26 cellular contexts compared by ENCODE assay signal in genomic region chr11:45385844-45386243, GRCh38.
DNase-seq lines count a peak whose midpoint lies in the region; ATAC-seq and TF ChIP-seq lines count a peak whose summit lies in the region.
"Had no signal": no experiment of that assay in that cellular context is flagged by ENCODE, and none has a peak within 500 bp of the region (broad histone marks: within the 10 kb centered on the region; RNA-seq: fewer than 3 reads in every experiment).

No MANE protein-coding gene starts in this region.

- no peak for DNase-seq in activated T-cell treated with anti-CD3 and anti-CD28 coated beads, Interleukin-2, amount 50 U/mL, for 72 hours
- DNase-seq in activated T-cell treated with anti-CD3 and anti-CD28 coated beads, Interleukin-2, amount 50 U/mL, for 24 hours, result no peak
- peak; percentile 33 for DNase-seq in coronary artery (ENCODE audit: low spot score)
- no peak for DNase-seq in gastrocnemius medialis
- no peak for DNase-seq in activated gamma-delta T cell (lab: John Stamatoyannopoulos, UW)
- DNase-seq: effector CD8-positive, alpha-beta T cell; erythroblast; left ventricle myocardium superior; naive B cell; NCI-H1092; NCI-H187 treated with DMSO at 0.1 percent for 48 hours; NCI-H2171 treated with DMSO at 0.1 percent for 48 hours; NCI-H524; NK-92 treated with Interleukin-12 subunit alpha and Interleukin-12 subunit beta, amount 100 ng/mL, for 24 hours; PC-3; small intestine; stimulated activated CD4-positive, alpha-beta T cell treated with anti-CD3 and anti-CD28 coated beads, Interleukin-1b, Interleukin-23, amount 100 ng/mL, for 48 hours; T-helper 9 cell; trophoblast cell had no signal

- no peaks in the 10 kb centered on the region for H3K9me3 ChIP-seq in KOPT-K1 (ENCODE audit: insufficient read depth, low read length, poor library complexity, severe bottlenecking)
- H3K9me3 ChIP-seq in thymus (ENCODE audit: control insufficient read depth), result no peaks in the 10 kb centered on the region
- no peaks in the 10 kb centered on the region for H3K9me3 ChIP-seq in gastrocnemius medialis
- H3K9me3 ChIP-seq: breast epithelium had no signal

- in situ Hi-C loops in gastrocnemius medialis (cut with MboI; ENCODE audit: low sequenced_read_pairs in 4 of 4), result no loop called here

- peaks cover 28% of the 10 kb centered on the region for H3K27me3 Mint-ChIP-seq in activated T-cell treated with anti-CD3 and anti-CD28 coated beads, Interleukin-2, amount 50 U/mL, for 72 hours (ENCODE audit: low read depth)
- peaks cover 5% of the 10 kb centered on the region for H3K27me3 Mint-ChIP-seq in activated T-cell treated with anti-CD3 and anti-CD28 coated beads, Interleukin-2, amount 50 U/mL, for 24 hours

- intact Hi-C loops in gastrocnemius medialis (cut with DNase I; ENCODE audit: low total_unique reads), result no loop called here

- H3K36me3 Mint-ChIP-seq in activated T-cell treated with anti-CD3 and anti-CD28 coated beads, Interleukin-2, amount 50 U/mL, for 72 hours (ENCODE audit: insufficient read depth in 2 of 2), result no peaks in the 10 kb centered on the region
- H3K36me3 Mint-ChIP-seq in activated T-cell treated with anti-CD3 and anti-CD28 coated beads, Interleukin-2, amount 50 U/mL, for 24 hours (ENCODE audit: low read depth), result no peaks in the 10 kb centered on the region
- H3K36me3 Mint-ChIP-seq: activated naive CD4-positive, alpha-beta T cell treated with anti-CD3 and anti-CD28 coated beads, Interleukin-2, amount 50 U/mL, for 24 hours; naive B cell had no signal

- H3K9me3 Mint-ChIP-seq in activated T-cell treated with anti-CD3 and anti-CD28 coated beads, Interleukin-2, amount 50 U/mL, for 72 hours, result no peaks in the 10 kb centered on the region
- H3K9me3 Mint-ChIP-seq in activated T-cell treated with anti-CD3 and anti-CD28 coated beads, Interleukin-2, amount 50 U/mL, for 24 hours, result no peaks in the 10 kb centered on the region
- H3K9me3 Mint-ChIP-seq: activated naive CD4-positive, alpha-beta T cell treated with anti-CD3 and anti-CD28 coated beads, Interleukin-2, amount 50 U/mL, for 24 hours had no signal

- H3K27ac Mint-ChIP-seq in activated T-cell treated with anti-CD3 and anti-CD28 coated beads, Interleukin-2, amount 50 U/mL, for 72 hours, result no peak overlapping the region
- H3K27ac Mint-ChIP-seq in activated T-cell treated with anti-CD3 and anti-CD28 coated beads, Interleukin-2, amount 50 U/mL, for 24 hours, result no peak overlapping the region
- H3K27ac Mint-ChIP-seq: activated naive CD4-positive, alpha-beta T cell treated with anti-CD3 and anti-CD28 coated beads, Interleukin-2, amount 50 U/mL, for 24 hours; naive B cell had no signal

- no peak for TF ChIP-seq POLR2A in gastrocnemius medialis (IDR thresholded peaks at IDR 0.05)

- H3K27me3 ChIP-seq in thymus (ENCODE audit: control insufficient read depth, insufficient read depth), result no peaks in the 10 kb centered on the region
- peaks cover 0 to 12% (median 5%) of the 10 kb centered on the region in 3 donors for H3K27me3 ChIP-seq in gastrocnemius medialis

- H3K4me1 ChIP-seq in thymus (ENCODE audit: control insufficient read depth, insufficient read depth, low read length) (peaks cover 29% of the 10 kb centered on the region), gastrocnemius medialis (no peaks in the 10 kb centered on the region)
- H3K4me1 ChIP-seq: breast epithelium had no signal

- ATAC-seq in activated T-cell treated with anti-CD3 and anti-CD28 coated beads, Interleukin-2, amount 50 U/mL, for 72 hours (replicated peaks in 1 of 2), result peak; percentile 43 to 80
- no peak for ATAC-seq in gastrocnemius medialis
- ATAC-seq: left ventricle myocardium superior, PC-3, Right ventricle myocardium inferior, SK-N-SH treated with all-trans-retinoic acid at 6 μM for 48 hours had no signal

- H3K36me3 ChIP-seq in KOPT-K1 (ENCODE audit: insufficient read depth, low read length), result no peaks in the 10 kb centered on the region
- H3K36me3 ChIP-seq in thymus (ENCODE audit: control insufficient read depth, insufficient read depth), result no peaks in the 10 kb centered on the region
- H3K36me3 ChIP-seq in gastrocnemius medialis, result no peaks in the 10 kb centered on the region
- H3K36me3 ChIP-seq: breast epithelium had no signal

- no peaks in the 10 kb centered on the region for H3K4me1 Mint-ChIP-seq in activated T-cell treated with anti-CD3 and anti-CD28 coated beads, Interleukin-2, amount 50 U/mL, for 72 hours (ENCODE audit: low read depth)
- H3K4me1 Mint-ChIP-seq in activated T-cell treated with anti-CD3 and anti-CD28 coated beads, Interleukin-2, amount 50 U/mL, for 24 hours (ENCODE audit: low read depth), result peaks cover 21% of the 10 kb centered on the region

- H3K27ac ChIP-seq in KOPT-K1 (ENCODE audit: low read depth, low read length, poor library complexity, severe bottlenecking) (peak overlapping the region; percentile 60), coronary artery (no peak overlapping the region), thymus (ENCODE audit: low read depth) (peak overlapping the region; percentile 0), gastrocnemius medialis (no peak overlapping the region)
- H3K27ac ChIP-seq: breast epithelium, VCaP had no signal

- TF ChIP-seq CTCF in coronary artery (IDR thresholded peaks at IDR 0.05) (no peak), gastrocnemius medialis (IDR thresholded peaks at IDR 0.05 in 4 of 5, conservative IDR thresholded peaks at IDR 0.05 in 1 of 5) (no peak)

- no peak overlapping the region for H3K4me3 Mint-ChIP-seq in activated T-cell treated with anti-CD3 and anti-CD28 coated beads, Interleukin-2, amount 50 U/mL, for 72 hours
- H3K4me3 Mint-ChIP-seq in activated T-cell treated with anti-CD3 and anti-CD28 coated beads, Interleukin-2, amount 50 U/mL, for 24 hours, result no peak overlapping the region
- H3K4me3 Mint-ChIP-seq: activated naive CD4-positive, alpha-beta T cell treated with anti-CD3 and anti-CD28 coated beads, Interleukin-2, amount 50 U/mL, for 24 hours; naive B cell had no signal

- 5% methylated on average over 5 of the region's 5 CpGs for WGBS in thymus

- H3K4me3 ChIP-seq in coronary artery, result no peak overlapping the region
- no peak overlapping the region for H3K4me3 ChIP-seq in thymus (ENCODE audit: low read length)
- no peak overlapping the region for H3K4me3 ChIP-seq in gastrocnemius medialis
- H3K4me3 ChIP-seq: breast epithelium had no signal

Comparison
In these comparisons a context has a peak if more than half of its experiments do, and no peak if none do; other contexts are left out.
1. ATAC-seq: peak in activated T-cell treated with anti-CD3 and anti-CD28 coated beads, Interleukin-2, amount 50 U/mL, for 72 hours (2 of 2); none in gastrocnemius medialis (0 of 2).
2. H3K27ac ChIP-seq: peak in KOPT-K1 (single experiment) and thymus (single experiment); none in coronary artery (0 of 2) and gastrocnemius medialis (0 of 4).